ENCODE assay signal across 8 cellular contexts in genomic region chr18:63823516-63824219, GRCh38. TPM values are rescaled to one million over a fixed set of nuclear protein-coding genes. Genes with fewer than 3 reads are reported as not detected.
DNase-seq lines count a peak whose midpoint lies in the region; ATAC-seq and TF ChIP-seq lines count a peak whose summit lies in the region.

No MANE protein-coding gene starts in this region.

- H3K9ac ChIP-seq in adipocyte (ENCODE audit: low read length) = no peak overlapping the region

- H3K9me3 ChIP-seq in BE2C (no peaks in the 10 kb centered on the region), adipocyte (ENCODE audit: control insufficient read depth, low read length) (no peaks in the 10 kb centered on the region)

- no peaks in the 10 kb centered on the region for H3K27me3 ChIP-seq in BE2C
- H3K27me3 ChIP-seq in HL-60 (ENCODE audit: insufficient read depth, poor library complexity, severe bottlenecking) = no peaks in the 10 kb centered on the region
- no peaks in the 10 kb centered on the region for H3K27me3 ChIP-seq in adipocyte (replicated peaks; ENCODE audit: control insufficient read depth, insufficient read depth, low read length)

- TF ChIP-seq CTCF in BE2C (IDR thresholded peaks at IDR 0.05; ENCODE audit: low read depth, low read length) (peak; percentile 26; the same call in 1 of the 2 replicates), HL-60 (IDR thresholded peaks at IDR 0.05; ENCODE audit: insufficient read depth, low read length) (peak; percentile 14)

- DNase-seq in BE2C (peak; percentile 4), HL-60 (ENCODE audit: low read depth in 1 of 2, low spot score in 1 of 2) (peak in 1 of 2 experiments; percentile 28), adipocyte (ENCODE audit: low read depth) (peak; percentile 45), lung microvascular endothelial cell (ENCODE audit: low read depth in 2 of 2) (peak; percentile 43 to 62), NCI-H446 treated with DMSO at 0.1 percent for 48 hours (lab: John Stamatoyannopoulos, UW) (no peak), NCI-H1092 treated with DMSO at 0.1 percent for 48 hours (lab: John Stamatoyannopoulos, UW) (no peak)

- ATAC-seq in HG02970 (IDR thresholded peaks at IDR 0.05; ENCODE audit: low FRiP score, unreplicated experiment) = no peak
- no peak for ATAC-seq in HG02938 (IDR thresholded peaks at IDR 0.05; ENCODE audit: unreplicated experiment)

- no peak overlapping the region for H3K27ac ChIP-seq in HL-60 (replicated peaks)

- H3K36me3 ChIP-seq in BE2C (no peaks in the 10 kb centered on the region), adipocyte (ENCODE audit: control insufficient read depth, insufficient read depth, low read length, severe bottlenecking) (no peaks in the 10 kb centered on the region)

- H3K4me3 ChIP-seq in BE2C (ENCODE audit: low read depth, low read length) (no peak overlapping the region), HL-60 (replicated peaks; ENCODE audit: insufficient read depth, low read length) (no peak overlapping the region), adipocyte (ENCODE audit: low read length) (no peak overlapping the region)

- H3K4me1 ChIP-seq in BE2C = no peaks in the 10 kb centered on the region
- H3K4me1 ChIP-seq in adipocyte (ENCODE audit: control insufficient read depth, insufficient read depth, low read length) = peaks cover 18% of the 10 kb centered on the region

RNA-seq across cellular contexts. Expression of gene SERPINB7, which starts 48.5 kb away (rescaled TPM):
- not detected for polyA plus RNA-seq in BE2C (2012; ENCODE audit: insufficient read depth, insufficient read length, low read depth)
- total RNA-seq in lung microvascular endothelial cell = 0.22 TPM in 1 of 2 replicates, not detected in the other

Comparison
In these comparisons a context has a peak if more than half of its experiments do, and no peak if none do; other contexts are left out.
1. DNase-seq: peak in BE2C (single experiment), adipocyte (single experiment) and lung microvascular endothelial cell (2 of 2); none in NCI-H446 treated with DMSO at 0.1 percent for 48 hours (single experiment) and NCI-H1092 treated with DMSO at 0.1 percent for 48 hours (single experiment).